In genomic region chr2:113084249-113085000, GRCh38 we compare ENCODE assay signal across 1 cellular context.
A peak's percentile ranks its signal among the peaks of the same experiment; 100 is the strongest.
TF ChIP-seq lines count a peak whose summit lies in the region.

No MANE protein-coding gene starts in this region.

TF ChIP-seq in K562, 482 proteins besides CTCF, POLR2A, EP300 and RAD21:
- TF ChIP-seq XRCC4 (IDR thresholded peaks at IDR 0.05; ENCODE audit: extremely low read depth, insufficient read depth, insufficient read length) (no peak), AFF4 (CRISPR knock-in tag; IDR thresholded peaks at IDR 0.05) (no peak), PATZ1 (CRISPR knock-in tag; IDR thresholded peaks at IDR 0.05; ENCODE audit: borderline replicate concordance) (no peak), ADNP (tag; IDR thresholded peaks at IDR 0.05) (no peak), BHLHE40 (IDR thresholded peaks at IDR 0.05; ENCODE audit: low read length) (0 out of 2 replicates have a peak, but pooled peaks have one; percentile 19), ARID3A (IDR thresholded peaks at IDR 0.05; ENCODE audit: borderline replicate concordance, low read depth, low read length) (peak; percentile 89), PBX2 (CRISPR knock-in tag; IDR thresholded peaks at IDR 0.05; ENCODE audit: low read depth) (no peak), PBX2 (tag; conservative IDR thresholded peaks at IDR 0.05; ENCODE audit: low read depth) (no peak), HNRNPL (IDR thresholded peaks at IDR 0.05; ENCODE audit: low read depth, low read length) (no peak), ARID1B (IDR thresholded peaks at IDR 0.05) (no peak), ATF1 (CRISPR knock-in tag; IDR thresholded peaks at IDR 0.05) (no peak), ATF1 (tag; IDR thresholded peaks at IDR 0.05) (no peak), NFATC3 (IDR thresholded peaks at IDR 0.05) (no peak), ZFPM2 (CRISPR knock-in tag; IDR thresholded peaks at IDR 0.05) (no peak), ZKSCAN8 (CRISPR knock-in tag; IDR thresholded peaks at IDR 0.05) (no peak), CHCHD3 (CRISPR knock-in tag; IDR thresholded peaks at IDR 0.05) (no peak), CTCFL (IDR thresholded peaks at IDR 0.05; ENCODE audit: borderline replicate concordance, insufficient read depth, low read depth, low read length, poor library complexity, severe bottlenecking) (peak; percentile 29)
